Comparison of ENCODE assay signal across 22 cellular contexts in the genomic region with DNA sequence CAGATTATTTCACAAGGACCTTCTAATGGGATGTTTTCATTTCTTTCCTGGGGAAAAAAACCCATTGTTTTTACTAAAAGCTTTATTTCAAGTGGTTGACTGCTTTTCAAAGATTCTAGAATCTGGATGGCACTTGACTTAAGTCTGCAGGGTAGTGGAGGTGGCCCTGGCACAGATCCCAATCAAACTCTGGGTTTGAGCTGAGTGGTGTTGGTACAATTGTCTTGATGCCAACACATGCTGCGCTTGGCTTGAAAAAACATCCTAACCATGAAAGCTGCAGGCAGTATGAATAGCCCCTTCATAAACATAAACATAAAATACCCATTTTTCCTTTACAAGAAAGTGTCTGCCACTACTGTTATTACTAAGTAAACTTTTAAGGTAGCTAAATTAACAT. TPM values are rescaled to one million over a fixed set of nuclear protein-coding genes. Genes with fewer than 3 reads are reported as not detected.
DNase-seq lines count a peak whose midpoint lies in the region; ATAC-seq and TF ChIP-seq lines count a peak whose summit lies in the region.
"Had no signal": no experiment of that assay in that cellular context is flagged by ENCODE, and none has a peak within 500 bp of the region (broad histone marks: within the 10 kb centered on the region; RNA-seq: fewer than 3 reads in every experiment).

No MANE protein-coding gene starts in this region.

- CTCF ChIA-PET in WTC11 (lab: Charles Lee) = interaction anchor here (1.7 kb wide), 1 partner anchor 52 kb away, joined by 4 read pairs; no protein-coding TSS in a partner anchor

- no peak overlapping the region; the same call in 1 of the 2 replicates for H3K27ac Mint-ChIP-seq in WTC11
- H3K27ac Mint-ChIP-seq: activated T-helper 2 cell treated with anti-CD3 and anti-CD28 coated beads, Interferon-gamma antibody, Interleukin-2, Interleukin-4, amounts not matched to agents 10 μg/mL and 5 μg/mL and 100 μg/mL, durations not matched to agents 14 hours and 24 hours and 36 hours; B cell; dendritic cell treated with granulocyte-macrophage colony-stimulating factor and Interleukin-4, amounts not matched to agents 40 ng/mL and 50 ng/mL, for 4 days; nephron progenitor cell had no signal

- POLR2A ChIA-PET in WTC11 (lab: Charles Lee) = no interaction called here

- no peak overlapping the region for H3K4me3 Mint-ChIP-seq in WTC11
- H3K4me3 Mint-ChIP-seq: B cell; dendritic cell treated with granulocyte-macrophage colony-stimulating factor and Interleukin-4, amounts not matched to agents 40 ng/mL and 50 ng/mL, for 4 days; nephron progenitor cell had no signal

- DNase-seq in NCI-H1417 (lab: John Stamatoyannopoulos, UW) (peak in 2 of 3 experiments; percentile 59 to 89), NCI-H1417 treated with DMSO at 0.1 percent for 48 hours (lab: John Stamatoyannopoulos, UW) (no peak), NCI-H1105 (lab: John Stamatoyannopoulos, UW) (peak; percentile 84), NCI-H345 (lab: John Stamatoyannopoulos, UW) (peak; percentile 97), medulla oblongata (ENCODE audit: extremely low spot score) (peak; percentile 27), WTC11 (ENCODE audit: low spot score) (no peak), UCSD-AML1 (lab: John Stamatoyannopoulos, UW; ENCODE audit: unreplicated experiment) (no peak)
- no peak for DNase-seq in stimulated activated CD4-positive, alpha-beta T cell treated with anti-CD3 and anti-CD28 coated beads, Interleukin-4, amount 100 ng/mL, for 24 hours
- DNase-seq: activated CD4-positive, alpha-beta T cell treated with anti-CD3 and anti-CD28 coated beads for 1 hour; GF-D8; H7; mesendoderm; NCI-H1694 treated with DMSO at 0.1 percent for 48 hours; nephron progenitor cell; Peyer's patch; psoas muscle; small intestine; stimulated activated CD4-positive, alpha-beta T cell treated with anti-CD3 and anti-CD28 coated beads, Interleukin-2, amount 100 ng/mL, for 48 hours had no signal

- no peaks in the 10 kb centered on the region for H3K9me3 Mint-ChIP-seq in WTC11
- H3K9me3 Mint-ChIP-seq: activated T-helper 2 cell treated with anti-CD3 and anti-CD28 coated beads, Interferon-gamma antibody, Interleukin-2, Interleukin-4, amounts not matched to agents 10 μg/mL and 5 μg/mL and 100 μg/mL, durations not matched to agents 14 hours and 24 hours and 36 hours; dendritic cell treated with granulocyte-macrophage colony-stimulating factor and Interleukin-4, amounts not matched to agents 40 ng/mL and 50 ng/mL, for 4 days; nephron progenitor cell had no signal

- ATAC-seq in WTC11 = no peak
- ATAC-seq: GM12878, psoas muscle had no signal

- peaks cover 20% of the 10 kb centered on the region for H3K4me1 Mint-ChIP-seq in WTC11

- no peaks in the 10 kb centered on the region for H3K27me3 Mint-ChIP-seq in WTC11 (ENCODE audit: low read depth)
- H3K27me3 Mint-ChIP-seq: B cell; dendritic cell treated with granulocyte-macrophage colony-stimulating factor and Interleukin-4, amounts not matched to agents 40 ng/mL and 50 ng/mL, for 4 days had no signal

- H3K36me3 Mint-ChIP-seq in WTC11 = peaks cover 43% of the 10 kb centered on the region

- TF ChIP-seq CTCF in WTC11 (IDR thresholded peaks at IDR 0.05) = no peak

TF ChIP-seq in WTC11, 78 proteins besides CTCF, POLR2A, EP300 and RAD21 (continues in another document):
- TF ChIP-seq ATF6 (CRISPR knock-in tag; IDR thresholded peaks at IDR 0.05) (no peak), NFYB (CRISPR knock-in tag; conservative IDR thresholded peaks at IDR 0.05; ENCODE audit: low read depth) (no peak), ZNF423 (CRISPR knock-in tag; IDR thresholded peaks at IDR 0.05) (no peak), GRHL2 (CRISPR knock-in tag; IDR thresholded peaks at IDR 0.05; ENCODE audit: insufficient replicate concordance, severe bottlenecking) (no peak), NFE2L1 (CRISPR knock-in tag; IDR thresholded peaks at IDR 0.05) (no peak), JUN (CRISPR knock-in tag; IDR thresholded peaks at IDR 0.05) (no peak), ZNF219 (CRISPR knock-in tag; IDR thresholded peaks at IDR 0.05; ENCODE audit: borderline replicate concordance) (no peak), ESRRA (CRISPR knock-in tag; IDR thresholded peaks at IDR 0.05; ENCODE audit: borderline replicate concordance) (no peak), KAT7 (CRISPR knock-in tag; IDR thresholded peaks at IDR 0.05; ENCODE audit: borderline replicate concordance) (no peak), ZNF121 (CRISPR knock-in tag; IDR thresholded peaks at IDR 0.05) (no peak), ZNF425 (CRISPR knock-in tag; conservative IDR thresholded peaks at IDR 0.05) (no peak)
- TF ChIP-seq, protein P1, sequence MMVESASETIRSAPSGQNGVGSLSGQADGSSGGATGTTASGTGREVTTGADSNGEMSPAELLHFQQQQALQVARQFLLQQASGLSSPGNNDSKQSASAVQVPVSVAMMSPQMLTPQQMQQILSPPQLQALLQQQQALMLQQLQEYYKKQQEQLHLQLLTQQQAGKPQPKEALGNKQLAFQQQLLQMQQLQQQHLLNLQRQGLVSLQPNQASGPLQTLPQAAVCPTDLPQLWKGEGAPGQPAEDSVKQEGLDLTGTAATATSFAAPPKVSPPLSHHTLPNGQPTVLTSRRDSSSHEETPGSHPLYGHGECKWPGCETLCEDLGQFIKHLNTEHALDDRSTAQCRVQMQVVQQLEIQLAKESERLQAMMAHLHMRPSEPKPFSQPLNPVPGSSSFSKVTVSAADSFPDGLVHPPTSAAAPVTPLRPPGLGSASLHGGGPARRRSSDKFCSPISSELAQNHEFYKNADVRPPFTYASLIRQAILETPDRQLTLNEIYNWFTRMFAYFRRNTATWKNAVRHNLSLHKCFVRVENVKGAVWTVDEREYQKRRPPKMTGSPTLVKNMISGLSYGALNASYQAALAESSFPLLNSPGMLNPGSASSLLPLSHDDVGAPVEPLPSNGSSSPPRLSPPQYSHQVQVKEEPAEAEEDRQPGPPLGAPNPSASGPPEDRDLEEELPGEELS (CRISPR knock-in tag; IDR thresholded peaks at IDR 0.05) = no peak
- TF ChIP-seq, protein P2, sequence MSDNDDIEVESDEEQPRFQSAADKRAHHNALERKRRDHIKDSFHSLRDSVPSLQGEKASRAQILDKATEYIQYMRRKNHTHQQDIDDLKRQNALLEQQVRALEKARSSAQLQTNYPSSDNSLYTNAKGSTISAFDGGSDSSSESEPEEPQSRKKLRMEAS (CRISPR knock-in tag; IDR thresholded peaks at IDR 0.05) = no peak

RNA-seq across cellular contexts. Expression of gene PAPOLG, which starts 3.6 kb away (rescaled TPM):
- total RNA-seq in WTC11 (2021) = 19.8 to 22.5 TPM (median 21.5 TPM) in 3 replicates

Comparison
In these comparisons a context has a peak if more than half of its experiments do, and no peak if none do; other contexts are left out.
1. DNase-seq: peak in NCI-H1417 (2 of 3), NCI-H1105 (single experiment), NCI-H345 (single experiment) and medulla oblongata (single experiment); none in NCI-H1417 treated with DMSO at 0.1 percent for 48 hours (single experiment), WTC11 (single experiment), UCSD-AML1 (single experiment) and stimulated activated CD4-positive, alpha-beta T cell treated with anti-CD3 and anti-CD28 coated beads, Interleukin-4, amount 100 ng/mL, for 24 hours (single experiment).